In genomic region chr7:13656330-13656729, GRCh38 we compare ENCODE assay signal across 31 cellular contexts.
"Had no signal": no experiment of that assay in that cellular context is flagged by ENCODE, and none has a peak within 500 bp of the region (broad histone marks: within the 10 kb centered on the region; RNA-seq: fewer than 3 reads in every experiment).

No MANE protein-coding gene starts in this region.

- H3K27ac Mint-ChIP-seq: activated CD4-positive, alpha-beta memory T cell treated with anti-CD3 and anti-CD28 coated beads, Interleukin-2, amount 10 ng/mL, durations not matched to agents 7 days and 5 days; activated CD4-positive, alpha-beta T cell treated with anti-CD3 and anti-CD28 coated beads for 36 hours; activated CD4-positive, alpha-beta T cell treated with anti-CD3 and anti-CD28 coated beads, Interleukin-2, amount 10 ng/mL, durations not matched to agents 24 days and 14 days; activated naive CD4-positive, alpha-beta T cell treated with anti-CD3 and anti-CD28 coated beads, Interleukin-2, amount 10 ng/mL, durations not matched to agents 7 days and 5 days; activated naive CD4-positive, alpha-beta T cell treated with anti-CD3 and anti-CD28 coated beads, Interleukin-2, amount 50 U/mL, for 72 hours; activated naive CD8-positive, alpha-beta T cell treated with anti-CD3 and anti-CD28 coated beads, Interleukin-2, amount 10 ng/mL, durations not matched to agents 7 days and 5 days; activated T-cell treated with anti-CD3 and anti-CD28 coated beads, Interleukin-2, amount 50 U/mL, for 24 hours; activated T-cell treated with anti-CD3 and anti-CD28 coated beads, Interleukin-2, amount 50 U/mL, for 72 hours; T-helper 1 cell treated with Interleukin-12 subunit alpha and Interleukin-12 subunit beta and Interleukin-4 antibody, amounts not matched to agents 30 μg/mL and 1 μg/mL, for 36 hours had no signal

- FAIRE-seq: endometrium, endothelial cell of umbilical vein had no signal

- ATAC-seq: activated CD4-positive, alpha-beta T cell treated with anti-CD3 and anti-CD28 coated beads for 36 hours; activated naive CD4-positive, alpha-beta T cell treated with anti-CD3 and anti-CD28 coated beads, Interleukin-2, amount 50 U/mL, for 72 hours; activated T-cell treated with anti-CD3 and anti-CD28 coated beads, Interleukin-2, amount 50 U/mL, for 72 hours; gastroesophageal sphincter; heart right ventricle had no signal

- H3K36me3 ChIP-seq: ascending aorta, breast epithelium, cardiac muscle cell, colonic mucosa, esophagus squamous epithelium, gastroesophageal sphincter, heart right ventricle had no signal

- H3K27ac ChIP-seq: ascending aorta, breast epithelium, cardiac muscle cell, colonic mucosa, epithelial cell of prostate, esophagus squamous epithelium, gastroesophageal sphincter, heart right ventricle had no signal

- H3K36me3 Mint-ChIP-seq: activated naive CD4-positive, alpha-beta T cell treated with anti-CD3 and anti-CD28 coated beads, Interleukin-2, amount 10 ng/mL, durations not matched to agents 7 days and 5 days; activated naive CD4-positive, alpha-beta T cell treated with anti-CD3 and anti-CD28 coated beads, Interleukin-2, amount 50 U/mL, for 72 hours; activated naive CD8-positive, alpha-beta T cell treated with anti-CD3 and anti-CD28 coated beads, Interleukin-2, amount 10 ng/mL, durations not matched to agents 7 days and 5 days; brain had no signal

- DNase-seq: activated CD4-positive, alpha-beta memory T cell treated with anti-CD3 and anti-CD28 coated beads, Interleukin-2, amount 10 ng/mL, durations not matched to agents 7 days and 5 days; activated CD4-positive, alpha-beta T cell treated with anti-CD3 and anti-CD28 coated beads for 36 hours; activated CD4-positive, alpha-beta T cell treated with anti-CD3 and anti-CD28 coated beads, Interleukin-2, amount 10 ng/mL, durations not matched to agents 24 days and 14 days; activated CD4-positive, CD25-positive, alpha-beta regulatory T cell; activated CD4-positive, CD25-positive, alpha-beta regulatory T cell treated with anti-CD3 and anti-CD28 coated beads, Interleukin-2, amount 50 U/mL, for 72 hours; activated CD8-positive, alpha-beta memory T cell treated with anti-CD3 and anti-CD28 coated beads, Interleukin-2, amount 50 U/mL, for 48 hours; activated gamma-delta T cell; activated naive CD4-positive, alpha-beta T cell; activated naive CD4-positive, alpha-beta T cell treated with anti-CD3 and anti-CD28 coated beads, Interleukin-2, amount 10 ng/mL, durations not matched to agents 7 days and 5 days; activated naive CD8-positive, alpha-beta T cell treated with anti-CD3 and anti-CD28 coated beads, Interleukin-2, amount 10 ng/mL, durations not matched to agents 7 days and 5 days; activated T-cell treated with anti-CD3 and anti-CD28 coated beads for 4 hours; activated T-cell treated with anti-CD3 and anti-CD28 coated beads, Interleukin-2, amount 50 U/mL, for 24 hours; activated T-cell treated with anti-CD3 and anti-CD28 coated beads, Interleukin-2, amount 50 U/mL, for 72 hours; central memory CD4-positive, alpha-beta T cell; cerebellar nuclear complex; colonic mucosa; effector CD8-positive, alpha-beta T cell; esophagus squamous epithelium; foreskin melanocyte; heart right ventricle; T-helper 9 cell had no signal

- H3K4me1 ChIP-seq: ascending aorta, breast epithelium, colonic mucosa, esophagus squamous epithelium, gastroesophageal sphincter, heart right ventricle had no signal

- H3K27me3 ChIP-seq: ascending aorta, breast epithelium, cardiac muscle cell, colonic mucosa, esophagus squamous epithelium, gastroesophageal sphincter, heart right ventricle had no signal

- H3K27me3 Mint-ChIP-seq: activated CD4-positive, alpha-beta memory T cell treated with anti-CD3 and anti-CD28 coated beads, Interleukin-2, amount 10 ng/mL, durations not matched to agents 7 days and 5 days; activated CD4-positive, alpha-beta T cell treated with anti-CD3 and anti-CD28 coated beads for 36 hours; activated CD4-positive, alpha-beta T cell treated with anti-CD3 and anti-CD28 coated beads, Interleukin-2, amount 10 ng/mL, durations not matched to agents 24 days and 14 days; activated naive CD4-positive, alpha-beta T cell treated with anti-CD3 and anti-CD28 coated beads, Interleukin-2, amount 10 ng/mL, durations not matched to agents 7 days and 5 days; activated naive CD8-positive, alpha-beta T cell treated with anti-CD3 and anti-CD28 coated beads, Interleukin-2, amount 10 ng/mL, durations not matched to agents 7 days and 5 days; activated T-cell treated with anti-CD3 and anti-CD28 coated beads, Interleukin-2, amount 50 U/mL, for 24 hours; brain had no signal

- H3K4me3 Mint-ChIP-seq: activated CD4-positive, alpha-beta memory T cell treated with anti-CD3 and anti-CD28 coated beads, Interleukin-2, amount 10 ng/mL, durations not matched to agents 7 days and 5 days; activated CD4-positive, alpha-beta T cell treated with anti-CD3 and anti-CD28 coated beads for 36 hours; activated CD4-positive, alpha-beta T cell treated with anti-CD3 and anti-CD28 coated beads, Interleukin-2, amount 10 ng/mL, durations not matched to agents 24 days and 14 days; activated naive CD4-positive, alpha-beta T cell treated with anti-CD3 and anti-CD28 coated beads, Interleukin-2, amount 10 ng/mL, durations not matched to agents 7 days and 5 days; activated naive CD8-positive, alpha-beta T cell treated with anti-CD3 and anti-CD28 coated beads, Interleukin-2, amount 10 ng/mL, durations not matched to agents 7 days and 5 days; activated T-cell treated with anti-CD3 and anti-CD28 coated beads, Interleukin-2, amount 50 U/mL, for 24 hours; activated T-cell treated with anti-CD3 and anti-CD28 coated beads, Interleukin-2, amount 50 U/mL, for 72 hours; brain; T-helper 1 cell treated with Interleukin-12 subunit alpha and Interleukin-12 subunit beta and Interleukin-4 antibody, amounts not matched to agents 30 μg/mL and 1 μg/mL, for 36 hours had no signal

- H3K9me3 ChIP-seq: ascending aorta, colonic mucosa, esophagus squamous epithelium had no signal

- H3K4me1 Mint-ChIP-seq: activated CD4-positive, alpha-beta memory T cell treated with anti-CD3 and anti-CD28 coated beads, Interleukin-2, amount 10 ng/mL, durations not matched to agents 7 days and 5 days; activated CD4-positive, alpha-beta T cell treated with anti-CD3 and anti-CD28 coated beads for 36 hours; activated CD4-positive, alpha-beta T cell treated with anti-CD3 and anti-CD28 coated beads, Interleukin-2, amount 10 ng/mL, durations not matched to agents 24 days and 14 days; activated naive CD4-positive, alpha-beta T cell treated with anti-CD3 and anti-CD28 coated beads, Interleukin-2, amount 10 ng/mL, durations not matched to agents 7 days and 5 days; activated naive CD8-positive, alpha-beta T cell treated with anti-CD3 and anti-CD28 coated beads, Interleukin-2, amount 10 ng/mL, durations not matched to agents 7 days and 5 days; brain had no signal

- H3K9me3 Mint-ChIP-seq: activated CD4-positive, alpha-beta T cell treated with anti-CD3 and anti-CD28 coated beads, Interleukin-2, amount 10 ng/mL, durations not matched to agents 24 days and 14 days; activated naive CD8-positive, alpha-beta T cell treated with anti-CD3 and anti-CD28 coated beads, Interleukin-2, amount 10 ng/mL, durations not matched to agents 7 days and 5 days had no signal

- H3K4me3 ChIP-seq: ascending aorta, breast epithelium, cardiac muscle cell, colonic mucosa, esophagus squamous epithelium, gastroesophageal sphincter, heart right ventricle had no signal
